16 cellular contexts compared by ENCODE assay signal in genomic region chr4:152970102-152970820, GRCh38. TPM values are rescaled to one million over a fixed set of nuclear protein-coding genes. Genes with fewer than 3 reads are reported as not detected.
A peak's percentile ranks its signal among the peaks of the same experiment; 100 is the strongest.
DNase-seq lines count a peak whose midpoint lies in the region; ATAC-seq, FAIRE-seq and TF ChIP-seq lines count a peak whose summit lies in the region.
"Had no signal": no experiment of that assay in that cellular context is flagged by ENCODE, and none has a peak within 500 bp of the region (broad histone marks: within the 10 kb centered on the region; RNA-seq: fewer than 3 reads in every experiment).

No MANE protein-coding gene starts in this region.

- peaks cover 20% of the 10 kb centered on the region for H3K4me1 ChIP-seq in A549
- H3K4me1 ChIP-seq: esophagus muscularis mucosa had no signal

- POLR2A ChIA-PET in A549 (lab: Yijun Ruan, JAX): no interaction called here

- TF ChIP-seq POLR2A in A549 (IDR thresholded peaks at IDR 0.05; ENCODE audit: low read length): no peak

- intact Hi-C loops in posterior cingulate gyrus (cut with DNase I): no loop called here

- H3K4me3 Mint-ChIP-seq in activated T-cell treated with anti-CD3 and anti-CD28 coated beads, Interleukin-2, amount 50 U/mL, for 4 hours: no peak overlapping the region
- H3K4me3 Mint-ChIP-seq: naive B cell had no signal

- no peaks in the 10 kb centered on the region for H3K9me3 ChIP-seq in A549
- H3K9me3 ChIP-seq: esophagus muscularis mucosa, thoracic aorta had no signal

- DNase-seq in A549 (ENCODE audit: low read depth in 1 of 2, low spot score in 1 of 2): no peak
- peak; percentile 48 for DNase-seq in HT1080 (ENCODE audit: low read depth)
- DNase-seq in astrocyte of the spinal cord (ENCODE audit: low read depth, low spot score): peak; percentile 73
- peak; percentile 94 for DNase-seq in kidney glomerular epithelial cell (lab: John Stamatoyannopoulos, UW)
- DNase-seq in posterior cingulate gyrus: no peak
- no peak for DNase-seq in GM20000 (ENCODE audit: low spot score)
- DNase-seq in activated T-cell treated with anti-CD3 and anti-CD28 coated beads, Interleukin-2, amount 50 U/mL, for 4 hours: no peak
- DNase-seq: 8988T; activated T-cell treated with anti-CD3 and anti-CD28 coated beads, Interleukin-2, amount 50 U/mL, for 1 hour; aorta; DMS53; naive B cell; NCI-H526 treated with DMSO at 0.1 percent for 48 hours had no signal

- H3K4me2 ChIP-seq in A549: peak overlapping the region; percentile 55

- in situ Hi-C loops in astrocyte of the spinal cord (cut with HindIII; ENCODE audit: low sequenced_read_pairs): no loop called here

- no peak for TF ChIP-seq EP300 in A549 (IDR thresholded peaks at IDR 0.05)

- H3K27me3 Mint-ChIP-seq in activated T-cell treated with anti-CD3 and anti-CD28 coated beads, Interleukin-2, amount 50 U/mL, for 4 hours (ENCODE audit: low read depth): no peaks in the 10 kb centered on the region

- ATAC-seq in A549: peak; percentile 30 to 53; a peak in 3 of 6 replicates
- ATAC-seq in activated CD4-positive, CD25-positive, alpha-beta regulatory T cell treated with anti-CD3 and anti-CD28 coated beads, Interleukin-2, amount 50 U/mL, for 24 hours: no peak
- ATAC-seq in activated T-cell treated with anti-CD3 and anti-CD28 coated beads, Interleukin-2, amount 50 U/mL, for 4 hours: no peak

- CTCF ChIA-PET in A549 (lab: Yijun Ruan, JAX): interaction anchor here (0.7 kb wide), 1 partner anchor 27 kb away, joined by 4 read pairs; no protein-coding TSS in a partner anchor

- H3K4me3 ChIP-seq in A549 (no peak overlapping the region), astrocyte of the spinal cord (ENCODE audit: low read depth, low read length) (no peak overlapping the region)
- H3K4me3 ChIP-seq: esophagus muscularis mucosa, thoracic aorta had no signal

- peak overlapping the region in 1 of 2 experiments; percentile 49; a peak in 2 of 6 replicates for H3K27ac ChIP-seq in A549
- H3K27ac ChIP-seq: esophagus muscularis mucosa, thoracic aorta had no signal

- TF ChIP-seq RAD21 in A549 (conservative IDR thresholded peaks at IDR 0.05 in 1 of 2, IDR thresholded peaks at IDR 0.05 in 1 of 2): no peak

- TF ChIP-seq CTCF in A549 (IDR thresholded peaks at IDR 0.05) (no peak), astrocyte of the spinal cord (IDR thresholded peaks at IDR 0.05; ENCODE audit: low read depth, low read length) (no peak), GM20000 (IDR thresholded peaks at IDR 0.05; ENCODE audit: extremely low read depth, missing control alignments) (no peak)

- H3K36me3 Mint-ChIP-seq in activated T-cell treated with anti-CD3 and anti-CD28 coated beads, Interleukin-2, amount 50 U/mL, for 4 hours (ENCODE audit: insufficient read depth): no peaks in the 10 kb centered on the region
- H3K36me3 Mint-ChIP-seq: naive B cell had no signal

- WGBS in A549 (ENCODE audit: missing lambda C conversion rate): 33% methylated on average over 3 of the region's 3 CpGs

- H3K4me1 Mint-ChIP-seq in activated T-cell treated with anti-CD3 and anti-CD28 coated beads, Interleukin-2, amount 50 U/mL, for 4 hours (ENCODE audit: low read depth): no peaks in the 10 kb centered on the region
- H3K4me1 Mint-ChIP-seq: naive B cell had no signal

- FAIRE-seq in A549 (lab: Jason Lieb, UNC): no peak

- no peaks in the 10 kb centered on the region for H3K9me3 Mint-ChIP-seq in activated T-cell treated with anti-CD3 and anti-CD28 coated beads, Interleukin-2, amount 50 U/mL, for 4 hours
- H3K9me3 Mint-ChIP-seq: naive B cell had no signal

TF ChIP-seq in A549, 52 proteins besides CTCF, POLR2A, EP300 and RAD21:
- TF ChIP-seq GATA3 (IDR thresholded peaks at IDR 0.05; ENCODE audit: borderline replicate concordance): no peak; the same call in 1 of the 2 replicates
- no peak for TF ChIP-seq JUN (IDR thresholded peaks at IDR 0.05)
- no peak for TF ChIP-seq ATOH8 (CRISPR knock-in tag; IDR thresholded peaks at IDR 0.05; ENCODE audit: low read depth)
- TF ChIP-seq FOSL2 (IDR thresholded peaks at IDR 0.05): no peak
- no peak for TF ChIP-seq FOSL2 (CRISPR knock-in tag; IDR thresholded peaks at IDR 0.05)
- no peak for TF ChIP-seq USF2 (IDR thresholded peaks at IDR 0.05)
- no peak for TF ChIP-seq KDM1A (IDR thresholded peaks at IDR 0.05; ENCODE audit: low read depth)
- no peak for TF ChIP-seq CHD4 (IDR thresholded peaks at IDR 0.05; ENCODE audit: borderline replicate concordance)
- no peak for TF ChIP-seq HES2 (IDR thresholded peaks at IDR 0.05)
- no peak for TF ChIP-seq CBX8 (IDR thresholded peaks at IDR 0.05)
- no peak for TF ChIP-seq NPAS2 (CRISPR knock-in tag; IDR thresholded peaks at IDR 0.05; ENCODE audit: borderline replicate concordance)

RNA-seq across cellular contexts. Expression of gene FHDC1, which starts 34.1 kb away (rescaled TPM):
- polyA plus RNA-seq in A549 (2011; rRNA removed) (0.08 and 0.13 TPM in 2 replicates), A549 (2017; fragmentation: RNase III; extraction: RNeasy Plus Mini Kit Qiagen cat#74134 plus additional on column Dnase treatment) (0.31 to 0.32 TPM (median 0.31 TPM) in 3 replicates)
- polyA plus RNA-seq in A549 (2012; cell fraction: cytosol; rRNA removed): 0.07 and 0.09 TPM in 2 replicates
- 0.23 and 0.38 TPM in 2 replicates for polyA plus RNA-seq in A549 (2012; cell fraction: nucleus; rRNA removed)
- polyA minus RNA-seq in A549 (2011; rRNA and poly(A)+ RNA removed): 0.08 and 0.10 TPM in 2 replicates
- total RNA-seq in HT1080 (2014; rRNA removed; shearing (Covaris generic)): 0.03 and 0.23 TPM in 2 replicates
- polyA plus RNA-seq in HT1080 (2015; cell fraction: cytosol; rRNA removed): 0.23 and 0.45 TPM in 2 replicates
- 1.5 and 1.6 TPM in 2 replicates for polyA plus RNA-seq in HT1080 (2015; cell fraction: nucleus; rRNA removed)
- total RNA-seq in activated T-cell treated with anti-CD3 and anti-CD28 coated beads, Interleukin-2, amount 50 U/mL, for 4 hours: under 1 TPM in 2 of 3 donors, not detected in 1; 0.05 to 0.11 TPM

Comparison
In these comparisons a context has a peak if more than half of its experiments do, and no peak if none do; other contexts are left out.
1. ATAC-seq: peak in A549 (2 of 2); none in activated CD4-positive, CD25-positive, alpha-beta regulatory T cell treated with anti-CD3 and anti-CD28 coated beads, Interleukin-2, amount 50 U/mL, for 24 hours (0 of 2) and activated T-cell treated with anti-CD3 and anti-CD28 coated beads, Interleukin-2, amount 50 U/mL, for 4 hours (0 of 2).
2. DNase-seq: peak in HT1080 (single experiment), astrocyte of the spinal cord (single experiment) and kidney glomerular epithelial cell (single experiment); none in A549 (0 of 2), posterior cingulate gyrus (0 of 10), GM20000 (single experiment) and activated T-cell treated with anti-CD3 and anti-CD28 coated beads, Interleukin-2, amount 50 U/mL, for 4 hours (single experiment).